ENCODE assay signal across 13 cellular contexts in the genomic region with DNA sequence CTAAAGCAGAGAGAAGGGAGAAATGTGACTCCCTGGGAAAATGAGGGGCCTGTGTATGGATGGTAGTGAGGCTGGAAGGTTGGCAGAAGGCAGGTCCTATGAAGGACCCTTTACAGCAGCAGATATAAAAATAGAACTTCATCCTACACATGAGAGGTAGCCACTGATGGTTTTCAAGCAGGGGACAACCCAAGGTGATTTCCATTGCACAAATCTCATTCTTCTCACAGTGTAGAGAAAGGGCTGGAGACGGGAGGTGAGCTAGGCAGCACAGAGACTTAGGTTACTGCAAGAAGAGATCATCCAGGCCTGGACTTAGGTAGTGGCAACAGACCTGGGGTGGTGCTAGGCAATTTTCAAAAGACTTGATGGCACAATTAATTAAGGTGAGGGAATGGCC. TPM values are rescaled to one million over a fixed set of nuclear protein-coding genes. Genes with fewer than 3 reads are reported as not detected.
DNase-seq lines count a peak whose midpoint lies in the region; ATAC-seq and TF ChIP-seq lines count a peak whose summit lies in the region.
"Had no signal": no experiment of that assay in that cellular context is flagged by ENCODE, and none has a peak within 500 bp of the region (broad histone marks: within the 10 kb centered on the region; RNA-seq: fewer than 3 reads in every experiment).

No MANE protein-coding gene starts in this region.

- H3K4me1 Mint-ChIP-seq in chondrocyte (ENCODE audit: low read depth): peaks cover 100% of the 10 kb centered on the region

- H3K27ac Mint-ChIP-seq in chondrocyte (ENCODE audit: unreplicated experiment): peak overlapping the region; percentile 95
- H3K27ac Mint-ChIP-seq: activated T-helper 2 cell treated with anti-CD3 and anti-CD28 coated beads, Interferon-gamma antibody, Interleukin-2, Interleukin-4, amounts not matched to agents 10 μg/mL and 5 μg/mL and 100 μg/mL, durations not matched to agents 14 hours and 24 hours and 36 hours had no signal

- H3K27me3 Mint-ChIP-seq in chondrocyte (ENCODE audit: low read depth): no peaks in the 10 kb centered on the region
- H3K27me3 Mint-ChIP-seq: dendritic cell treated with granulocyte-macrophage colony-stimulating factor and Interleukin-4, amounts not matched to agents 40 ng/mL and 50 ng/mL, for 4 days had no signal

- H3K4me3 Mint-ChIP-seq in chondrocyte (ENCODE audit: unreplicated experiment): no peak overlapping the region
- H3K4me3 Mint-ChIP-seq: dendritic cell treated with granulocyte-macrophage colony-stimulating factor and Interleukin-4, amounts not matched to agents 40 ng/mL and 50 ng/mL, for 4 days had no signal

- ATAC-seq in GM18517 (IDR thresholded peaks at IDR 0.05; ENCODE audit: unreplicated experiment) (peak; percentile 53), GM21515 (IDR thresholded peaks at IDR 0.05; ENCODE audit: unreplicated experiment) (peak; percentile 48), HG03108 (IDR thresholded peaks at IDR 0.05; ENCODE audit: unreplicated experiment) (peak; percentile 55), esophagus mucosa (no peak)
- ATAC-seq: upper lobe of right lung had no signal

- DNase-seq in chondrocyte (ENCODE audit: low spot score): no peak
- no peak for DNase-seq in stimulated activated naive CD4-positive, alpha-beta T cell treated with Interleukin-2 at 50 U/mL for 16 hours (lab: John Stamatoyannopoulos, UW)
- DNase-seq in NCI-H774 (lab: John Stamatoyannopoulos, UW): no peak
- no peak for DNase-seq in NCI-H524 (lab: John Stamatoyannopoulos, UW)
- DNase-seq: NCI-H2081, upper lobe of right lung, WERI-Rb-1 had no signal

- H3K9me3 Mint-ChIP-seq in chondrocyte (ENCODE audit: low read depth): no peaks in the 10 kb centered on the region
- H3K9me3 Mint-ChIP-seq: activated T-helper 2 cell treated with anti-CD3 and anti-CD28 coated beads, Interferon-gamma antibody, Interleukin-2, Interleukin-4, amounts not matched to agents 10 μg/mL and 5 μg/mL and 100 μg/mL, durations not matched to agents 14 hours and 24 hours and 36 hours; dendritic cell treated with granulocyte-macrophage colony-stimulating factor and Interleukin-4, amounts not matched to agents 40 ng/mL and 50 ng/mL, for 4 days had no signal

- peaks cover 9% of the 10 kb centered on the region for H3K36me3 Mint-ChIP-seq in chondrocyte (ENCODE audit: low read depth)

- TF ChIP-seq CTCF in chondrocyte (IDR thresholded peaks at IDR 0.05): no peak

RNA-seq across cellular contexts. Expression of a gene that starts 30.7 kb away (rescaled TPM):
- 159 to 178 TPM (median 159 TPM) in 3 replicates for total RNA-seq in chondrocyte
- total RNA-seq in esophagus mucosa: 3.5 TPM

Comparison
In these comparisons a context has a peak if more than half of its experiments do, and no peak if none do; other contexts are left out.
1. RNA of a gene that starts 30.7 kb away (total RNA-seq): 159 to 178 TPM in chondrocyte; 3.5 TPM in esophagus mucosa (single experiment); every median in the first group is over 10 times any median in the second.